Comparison of ENCODE assay signal across 8 cellular contexts in genomic region chr10:12350925-12351324, GRCh38. TPM values are rescaled to one million over a fixed set of nuclear protein-coding genes. Genes with fewer than 3 reads are reported as not detected.
DNase-seq lines count a peak whose midpoint lies in the region; ATAC-seq, FAIRE-seq and TF ChIP-seq lines count a peak whose summit lies in the region.

No MANE protein-coding gene starts in this region.

- no peaks in the 10 kb centered on the region for H3K9me3 Mint-ChIP-seq in CD8-positive, alpha-beta T cell

- dilution Hi-C loops in endothelial cell of umbilical vein (cut with MboI; ENCODE audit: extremely low pct_ligation_motif_present, low sequenced_read_pairs), result no loop called here

- no peaks in the 10 kb centered on the region for H4K20me1 ChIP-seq in endothelial cell of umbilical vein (replicated peaks; ENCODE audit: control insufficient read depth, extremely low read depth, insufficient read depth, low read length)

- 23 to 27% (median 24%) methylated on average over 9 of the region's 9 CpGs for WGBS in ovary, 3 donors

- no peaks in the 10 kb centered on the region for H3K79me2 ChIP-seq in endothelial cell of umbilical vein (ENCODE audit: control insufficient read depth, insufficient read depth, low read length)

- no peak for DNase-seq in CD8-positive, alpha-beta T cell
- DNase-seq in NT2/D1 (ENCODE audit: low read depth, low spot score) (no peak), endothelial cell of umbilical vein (ENCODE audit: low read depth, low spot score) (no peak), ovary (no peak), frontal cortex (ENCODE audit: low spot score in 2 of 2) (no peak), NCI-H187 (lab: John Stamatoyannopoulos, UW) (no peak)

- TF ChIP-seq CTCF in CD8-positive, alpha-beta T cell (IDR thresholded peaks at IDR 0.05), result no peak
- TF ChIP-seq CTCF in endothelial cell of umbilical vein (IDR thresholded peaks at IDR 0.05; ENCODE audit: extremely low read depth in 1 of 2, insufficient read depth in 1 of 2, low read depth in 1 of 2, low read length in 2 of 2) (no peak), ovary (IDR thresholded peaks at IDR 0.05) (no peak)

- TF ChIP-seq POLR2A in endothelial cell of umbilical vein (IDR thresholded peaks at IDR 0.05; ENCODE audit: low read depth, low read length), result no peak
- TF ChIP-seq POLR2A in ovary (IDR thresholded peaks at IDR 0.05), result no peak

- H3K36me3 Mint-ChIP-seq in CD8-positive, alpha-beta T cell, result peaks cover 12% of the 10 kb centered on the region

- TF ChIP-seq EP300 in ovary (IDR thresholded peaks at IDR 0.05), result no peak

- no peak for ATAC-seq in CD8-positive, alpha-beta T cell
- ATAC-seq in HG02973 (IDR thresholded peaks at IDR 0.05; ENCODE audit: unreplicated experiment), result no peak
- no peak for ATAC-seq in HG03095 (IDR thresholded peaks at IDR 0.05; ENCODE audit: unreplicated experiment)

- H2AFZ ChIP-seq in endothelial cell of umbilical vein (ENCODE audit: low read depth, low read length), result no peak overlapping the region

- no peaks in the 10 kb centered on the region for H3K9me1 ChIP-seq in endothelial cell of umbilical vein (replicated peaks; ENCODE audit: control insufficient read depth, extremely low read depth, insufficient read depth, low read length)

- POLR2A ChIA-PET in CD8-positive, alpha-beta T cell (lab: Charles Lee), result interaction anchor here (0.6 to 2.9 kb wide), 5 partner anchors 8 to 266 kb away, joined by 3 to 12 read pairs (median 4); no protein-coding TSS in a partner anchor
- POLR2A ChIA-PET in endothelial cell of umbilical vein (lab: Charles Lee), result no interaction called here

- FAIRE-seq in endothelial cell of umbilical vein (lab: Jason Lieb, UNC), result no peak
- no peak for FAIRE-seq in frontal cortex (lab: Jason Lieb, UNC)

- H3K27me3 Mint-ChIP-seq in CD8-positive, alpha-beta T cell (ENCODE audit: low read depth), result no peaks in the 10 kb centered on the region

- peak overlapping the region; percentile 77 for H3K27ac ChIP-seq in CD8-positive, alpha-beta T cell (ENCODE audit: low read depth, low read length)
- H3K27ac ChIP-seq in endothelial cell of umbilical vein (ENCODE audit: insufficient read depth, low read depth, low read length) (no peak overlapping the region), ovary (no peak overlapping the region)

- H3K27me3 ChIP-seq in CD8-positive, alpha-beta T cell (ENCODE audit: insufficient read depth, low read length), result no peaks in the 10 kb centered on the region
- H3K27me3 ChIP-seq in NT2/D1 (ENCODE audit: insufficient read depth, insufficient read length), result peaks cover 42% of the 10 kb centered on the region
- H3K27me3 ChIP-seq in endothelial cell of umbilical vein (ENCODE audit: control insufficient read depth in 2 of 2, insufficient read depth in 2 of 2, low read length in 2 of 2), result peaks cover 13 to 14% of the 10 kb centered on the region in 2 experiments
- H3K27me3 ChIP-seq in ovary, result no peaks in the 10 kb centered on the region

- H3K4me1 Mint-ChIP-seq in CD8-positive, alpha-beta T cell (ENCODE audit: low read depth), result peaks cover 48% of the 10 kb centered on the region

- intact Hi-C loops in CD8-positive, alpha-beta T cell (cut with DNase I, micrococcal nuclease), result loop anchor here (1.0 to 10.0 kb wide), 4 partner anchors 46 to 751 kb away; partner anchors contain the start of genes OPTN (in 1 of the 2) and UPF2 (in 1 of the 2)
- intact Hi-C loops in endothelial cell of umbilical vein (cut with micrococcal nuclease), result loop anchor here (5.0 kb wide), 1 partner anchor 746 kb away; no protein-coding TSS in a partner anchor
- intact Hi-C loops in ovary (cut with DNase I), result loop anchor here in 1 of 4 donors (10.0 kb wide), 1 partner anchor 354 kb away; no protein-coding TSS in a partner anchor

- peak overlapping the region; percentile 54 for H3K4me2 ChIP-seq in endothelial cell of umbilical vein (ENCODE audit: insufficient read depth, low read length)

- no TSS peak for BruUV-seq in endothelial cell of umbilical vein (replicated peaks; lab: Mats Ljungman, UMichigan)

- H3K9me3 ChIP-seq in CD8-positive, alpha-beta T cell (ENCODE audit: low read length), result no peaks in the 10 kb centered on the region
- no peaks in the 10 kb centered on the region for H3K9me3 ChIP-seq in NT2/D1 (ENCODE audit: insufficient read depth, low read length)
- no peaks in the 10 kb centered on the region for H3K9me3 ChIP-seq in endothelial cell of umbilical vein (replicated peaks; ENCODE audit: control insufficient read depth, insufficient read depth, low read length)
- no peaks in the 10 kb centered on the region for H3K9me3 ChIP-seq in ovary

- peaks cover 23% of the 10 kb centered on the region for H3K4me1 ChIP-seq in CD8-positive, alpha-beta T cell (ENCODE audit: insufficient read depth, low read length)
- peaks cover 5% of the 10 kb centered on the region for H3K4me1 ChIP-seq in NT2/D1 (ENCODE audit: insufficient read depth, insufficient read length)
- peaks cover 6% of the 10 kb centered on the region for H3K4me1 ChIP-seq in endothelial cell of umbilical vein (ENCODE audit: control insufficient read depth, extremely low read depth, insufficient read depth, low read length)
- H3K4me1 ChIP-seq in ovary (ENCODE audit: insufficient read depth), result peaks cover 8% of the 10 kb centered on the region

- H3K27ac Mint-ChIP-seq in CD8-positive, alpha-beta T cell, result peak overlapping the region; percentile 96

- no peaks in the 10 kb centered on the region for H3K36me3 ChIP-seq in CD8-positive, alpha-beta T cell (ENCODE audit: insufficient read depth, low read length)
- H3K36me3 ChIP-seq in NT2/D1 (ENCODE audit: insufficient read depth, insufficient read length, low read length), result no peaks in the 10 kb centered on the region
- H3K36me3 ChIP-seq in endothelial cell of umbilical vein (ENCODE audit: control insufficient read depth in 2 of 2, extremely low read depth in 1 of 2, insufficient read depth in 2 of 2, low read length in 2 of 2), result no peaks in the 10 kb centered on the region
- no peaks in the 10 kb centered on the region for H3K36me3 ChIP-seq in ovary

- H3K9ac ChIP-seq in NT2/D1 (ENCODE audit: insufficient read length, low read depth), result peak overlapping the region; percentile 66
- no peak overlapping the region for H3K9ac ChIP-seq in endothelial cell of umbilical vein (replicated peaks; ENCODE audit: extremely low read depth, insufficient read depth, low read length)

- H3K4me3 ChIP-seq in CD8-positive, alpha-beta T cell (ENCODE audit: low read depth, low read length), result peak overlapping the region; percentile 84
- H3K4me3 ChIP-seq in NT2/D1 (ENCODE audit: insufficient read length, low read depth) (peak overlapping the region; percentile 69), endothelial cell of umbilical vein (replicated peaks in 1 of 3; ENCODE audit: insufficient read depth in 1 of 3, low read depth in 1 of 3, low read length in 3 of 3) (peak overlapping the region in 2 of 3 experiments; percentile 25 to 62), ovary (peak overlapping the region; percentile 75)

- CTCF ChIA-PET in CD8-positive, alpha-beta T cell (lab: Charles Lee), result interaction anchor here (0.6 to 1.9 kb wide), 3 partner anchors 87 to 366 kb away, joined by 3 to 8 read pairs (median 5); no protein-coding TSS in a partner anchor
- CTCF ChIA-PET in endothelial cell of umbilical vein (lab: Charles Lee), result interaction anchor here (0.5 to 2.4 kb wide), 3 partner anchors 41 to 722 kb away, joined by 3 to 13 read pairs (median 3); no protein-coding TSS in a partner anchor

- H3K4me3 Mint-ChIP-seq in CD8-positive, alpha-beta T cell, result peak overlapping the region; percentile 97

TF ChIP-seq in endothelial cell of umbilical vein, 7 proteins besides CTCF, POLR2A, EP300 and RAD21:
- no peak for TF ChIP-seq POLR2AphosphoS5 (IDR thresholded peaks at IDR 0.05; ENCODE audit: insufficient read depth, low read depth, low read length)
- TF ChIP-seq MYC (IDR thresholded peaks at IDR 0.05; ENCODE audit: low read depth, low read length), result no peak
- TF ChIP-seq FOS (IDR thresholded peaks at IDR 0.05; ENCODE audit: borderline replicate concordance, insufficient read depth, low read length), result no peak
- no peak for TF ChIP-seq EZH2 (IDR thresholded peaks at IDR 0.05; ENCODE audit: borderline replicate concordance, low read depth, low read length, severe bottlenecking)
- TF ChIP-seq JUN (IDR thresholded peaks at IDR 0.05; ENCODE audit: borderline replicate concordance, insufficient read depth, insufficient read length, low read depth), result no peak
- no peak for TF ChIP-seq GATA2 (IDR thresholded peaks at IDR 0.05; ENCODE audit: insufficient read depth, insufficient read length, low read depth, low read length)
- TF ChIP-seq MAX (IDR thresholded peaks at IDR 0.05; ENCODE audit: insufficient read depth, insufficient read length), result no peak

RNA-seq across cellular contexts. Expression of gene CAMK1D, which starts 1.6 kb away (rescaled TPM):
- 10 to 100 TPM; 24.6 to 25.7 TPM for total RNA-seq in CD8-positive, alpha-beta T cell
- total RNA-seq in endothelial cell of umbilical vein (1.1 and 4.2 TPM in 2 replicates), ovary (10 to 100 TPM in 1 of 7 donors, 1 to 10 TPM in 6; 1.8 to 11.7 (median 5.5) TPM), frontal cortex (19.2 TPM)
- polyA plus RNA-seq in endothelial cell of umbilical vein (0.37 and 0.48 TPM in 2 replicates), ovary (1 to 10 TPM; 2.4 to 7.5 TPM)
- 0.50 and 0.51 TPM in 2 replicates for polyA plus RNA-seq in endothelial cell of umbilical vein (2011; cell fraction: cytosol; rRNA removed)
- 1.0 and 1.1 TPM in 2 replicates for polyA plus RNA-seq in endothelial cell of umbilical vein (2011; cell fraction: nucleus; rRNA removed)
- 0.55 and 0.59 TPM in 2 replicates for polyA plus RNA-seq in endothelial cell of umbilical vein (2012)
- 0.36 and 0.39 TPM in 2 replicates for polyA minus RNA-seq in endothelial cell of umbilical vein
- 5.2 TPM for polyA minus RNA-seq in endothelial cell of umbilical vein (2011; cell fraction: cytosol; rRNA and poly(A)+ RNA removed)
- 0.77 and 1.2 TPM in 2 replicates for polyA minus RNA-seq in endothelial cell of umbilical vein (2011; cell fraction: nucleus; rRNA and poly(A)+ RNA removed)
